Comparison of ENCODE assay signal across 8 cellular contexts in the genomic region with DNA sequence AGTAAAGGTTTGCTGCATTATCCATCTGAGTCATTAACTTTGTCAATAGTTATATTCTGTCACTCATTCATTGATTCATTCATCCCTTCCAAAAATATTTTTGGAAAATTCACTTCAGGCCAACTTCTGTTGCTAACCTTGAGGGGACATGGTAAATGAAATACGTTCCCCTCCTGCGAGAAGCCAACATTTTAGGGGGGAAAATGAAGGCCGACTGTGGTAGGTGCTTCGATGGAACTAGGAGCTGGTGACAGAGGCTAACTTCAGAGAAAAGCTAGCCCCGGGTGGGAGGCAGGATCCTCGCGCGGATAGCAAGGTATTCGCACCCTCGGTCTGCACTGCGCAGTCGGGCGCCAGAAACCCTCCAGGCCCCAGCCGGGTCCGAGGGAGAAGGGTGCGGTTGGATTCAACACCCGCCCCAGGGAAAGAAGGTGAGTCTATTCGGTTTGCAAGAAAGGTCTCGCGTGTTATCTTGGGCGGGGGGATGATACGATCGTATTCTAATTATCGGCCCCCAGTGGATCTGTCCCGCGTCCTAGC.
DNase-seq lines count a peak whose midpoint lies in the region; ATAC-seq lines count a peak whose summit lies in the region.

No MANE protein-coding gene starts in this region.

- H3K4me3 Mint-ChIP-seq in activated naive CD4-positive, alpha-beta T cell treated with anti-CD3 and anti-CD28 coated beads, Interleukin-2, amount 10 ng/mL, durations not matched to agents 7 days and 5 days: peak overlapping the region; percentile 94
- peak overlapping the region; percentile 95 for H3K4me3 Mint-ChIP-seq in activated naive CD8-positive, alpha-beta T cell
- H3K4me3 Mint-ChIP-seq in stimulated activated memory B cell treated with anti-CD40 and anti-IgM and Interleukin-4, amounts not matched to agents 10 μg/mL and 1 μg/mL and 100 μg/mL, for 72 hours: peak overlapping the region; percentile 88

- CTCF ChIA-PET in activated naive CD4-positive, alpha-beta T cell treated with anti-CD3 and anti-CD28 coated beads, Interleukin-2, amount 10 ng/mL, durations not matched to agents 7 days and 5 days (lab: Charles Lee): interaction anchor here (1.5 to 1.9 kb wide), 2 partner anchors 11 to 46 kb away, joined by 3 to 8 read pairs; no protein-coding TSS in a partner anchor

- ATAC-seq in HG03439 (IDR thresholded peaks at IDR 0.05; ENCODE audit: unreplicated experiment): peak; percentile 24
- peak; percentile 2 for ATAC-seq in stimulated activated memory B cell treated with anti-CD40 and anti-IgM and Interleukin-4, amounts not matched to agents 10 μg/mL and 1 μg/mL and 100 μg/mL, for 72 hours

- DNase-seq in activated naive CD4-positive, alpha-beta T cell treated with anti-CD3 and anti-CD28 coated beads, Interleukin-2, amount 10 ng/mL, durations not matched to agents 7 days and 5 days: no peak
- DNase-seq in activated naive CD4-positive, alpha-beta T cell treated with anti-CD3 and anti-CD28 coated beads, Interleukin-2, amount 50 U/mL, for 16 hours: no peak
- DNase-seq in NCI-H1694 treated with DMSO at 0.1 percent for 48 hours (lab: John Stamatoyannopoulos, UW): no peak
- DNase-seq in stimulated activated CD4-positive, alpha-beta T cell treated with anti-CD3 and anti-CD28 coated beads, Interleukin-15, amount 100 ng/mL, for 24 hours: no peak

- H3K27ac Mint-ChIP-seq in activated naive CD4-positive, alpha-beta T cell treated with anti-CD3 and anti-CD28 coated beads, Interleukin-2, amount 10 ng/mL, durations not matched to agents 7 days and 5 days: peak overlapping the region; percentile 92
- H3K27ac Mint-ChIP-seq in activated naive CD8-positive, alpha-beta T cell: peak overlapping the region; percentile 99
- H3K27ac Mint-ChIP-seq in stimulated activated memory B cell treated with anti-CD40 and anti-IgM and Interleukin-4, amounts not matched to agents 10 μg/mL and 1 μg/mL and 100 μg/mL, for 72 hours: peak overlapping the region; percentile 90

- peak overlapping the region; percentile 84 for H3K9ac ChIP-seq in iPS-18a (ENCODE audit: low read length)

- no peaks in the 10 kb centered on the region for H3K36me3 Mint-ChIP-seq in activated naive CD4-positive, alpha-beta T cell treated with anti-CD3 and anti-CD28 coated beads, Interleukin-2, amount 10 ng/mL, durations not matched to agents 7 days and 5 days
- H3K36me3 Mint-ChIP-seq in activated naive CD8-positive, alpha-beta T cell: no peaks in the 10 kb centered on the region
- peaks cover 5% of the 10 kb centered on the region for H3K36me3 Mint-ChIP-seq in stimulated activated memory B cell treated with anti-CD40 and anti-IgM and Interleukin-4, amounts not matched to agents 10 μg/mL and 1 μg/mL and 100 μg/mL, for 72 hours

- no peaks in the 10 kb centered on the region for H3K36me3 ChIP-seq in iPS-18a (ENCODE audit: control insufficient read depth, low read depth, low read length)

- peaks cover 15% of the 10 kb centered on the region for H3K27me3 Mint-ChIP-seq in activated naive CD4-positive, alpha-beta T cell treated with anti-CD3 and anti-CD28 coated beads, Interleukin-2, amount 10 ng/mL, durations not matched to agents 7 days and 5 days
- H3K27me3 Mint-ChIP-seq in activated naive CD8-positive, alpha-beta T cell: peaks cover 6% of the 10 kb centered on the region
- peaks cover 9% of the 10 kb centered on the region for H3K27me3 Mint-ChIP-seq in stimulated activated memory B cell treated with anti-CD40 and anti-IgM and Interleukin-4, amounts not matched to agents 10 μg/mL and 1 μg/mL and 100 μg/mL, for 72 hours

- H3K9me3 ChIP-seq in iPS-18a (ENCODE audit: control insufficient read depth, low read depth, low read length): no peaks in the 10 kb centered on the region

- H3K4me1 ChIP-seq in iPS-18a (ENCODE audit: control insufficient read depth, low read depth, low read length): peaks cover 8% of the 10 kb centered on the region

- H3K27me3 ChIP-seq in iPS-18a (ENCODE audit: control insufficient read depth, insufficient read depth, low read length): no peaks in the 10 kb centered on the region

- H3K4me1 Mint-ChIP-seq in activated naive CD4-positive, alpha-beta T cell treated with anti-CD3 and anti-CD28 coated beads, Interleukin-2, amount 10 ng/mL, durations not matched to agents 7 days and 5 days: peaks cover 31% of the 10 kb centered on the region
- peaks cover 35% of the 10 kb centered on the region for H3K4me1 Mint-ChIP-seq in activated naive CD8-positive, alpha-beta T cell (ENCODE audit: low read depth)
- peaks cover 25% of the 10 kb centered on the region for H3K4me1 Mint-ChIP-seq in stimulated activated memory B cell treated with anti-CD40 and anti-IgM and Interleukin-4, amounts not matched to agents 10 μg/mL and 1 μg/mL and 100 μg/mL, for 72 hours

- peak overlapping the region; percentile 95 for H3K4me3 ChIP-seq in iPS-18a (ENCODE audit: low read length)

- H3K27ac ChIP-seq in iPS-18a (ENCODE audit: low read length): no peak overlapping the region

- H3K9me3 Mint-ChIP-seq in activated naive CD4-positive, alpha-beta T cell treated with anti-CD3 and anti-CD28 coated beads, Interleukin-2, amount 10 ng/mL, durations not matched to agents 7 days and 5 days: peaks cover 3% of the 10 kb centered on the region
- no peaks in the 10 kb centered on the region for H3K9me3 Mint-ChIP-seq in activated naive CD8-positive, alpha-beta T cell (ENCODE audit: low read depth)
- H3K9me3 Mint-ChIP-seq in stimulated activated memory B cell treated with anti-CD40 and anti-IgM and Interleukin-4, amounts not matched to agents 10 μg/mL and 1 μg/mL and 100 μg/mL, for 72 hours: no peaks in the 10 kb centered on the region
